ENCODE assay signal across 3 cellular contexts in the genomic region with DNA sequence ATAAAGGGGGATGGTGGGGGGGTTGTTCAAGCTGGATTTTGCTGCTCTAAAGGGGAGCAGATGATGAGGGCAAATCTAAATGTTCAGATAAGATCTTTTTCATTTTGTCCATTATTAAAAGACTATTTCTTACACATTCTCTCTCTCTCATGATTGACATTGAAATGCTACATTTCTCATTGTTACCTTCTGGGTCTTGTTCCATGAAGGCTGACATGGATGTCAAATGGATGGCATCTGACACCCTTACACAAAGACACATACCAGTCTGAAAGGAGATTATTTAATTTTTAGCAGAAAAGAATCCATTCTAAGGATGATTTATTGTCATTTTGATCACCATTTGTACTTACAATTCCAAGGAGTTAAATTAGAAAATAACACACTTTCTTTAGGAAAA. TPM values are rescaled to one million over a fixed set of nuclear protein-coding genes. Genes with fewer than 3 reads are reported as not detected.
"Had no signal": no experiment of that assay in that cellular context is flagged by ENCODE, and none has a peak within 500 bp of the region (broad histone marks: within the 10 kb centered on the region; RNA-seq: fewer than 3 reads in every experiment).

No MANE protein-coding gene starts in this region.

- H3K4me3 ChIP-seq: GM12878 had no signal

- DNase-seq: GDM1, GF-D8 had no signal

- ATAC-seq: GM12878 had no signal

RNA-seq across cellular contexts. Expression of a gene that starts 28.3 kb away (rescaled TPM):
- total RNA-seq: GM12878 had no signal
